In the genomic region with DNA sequence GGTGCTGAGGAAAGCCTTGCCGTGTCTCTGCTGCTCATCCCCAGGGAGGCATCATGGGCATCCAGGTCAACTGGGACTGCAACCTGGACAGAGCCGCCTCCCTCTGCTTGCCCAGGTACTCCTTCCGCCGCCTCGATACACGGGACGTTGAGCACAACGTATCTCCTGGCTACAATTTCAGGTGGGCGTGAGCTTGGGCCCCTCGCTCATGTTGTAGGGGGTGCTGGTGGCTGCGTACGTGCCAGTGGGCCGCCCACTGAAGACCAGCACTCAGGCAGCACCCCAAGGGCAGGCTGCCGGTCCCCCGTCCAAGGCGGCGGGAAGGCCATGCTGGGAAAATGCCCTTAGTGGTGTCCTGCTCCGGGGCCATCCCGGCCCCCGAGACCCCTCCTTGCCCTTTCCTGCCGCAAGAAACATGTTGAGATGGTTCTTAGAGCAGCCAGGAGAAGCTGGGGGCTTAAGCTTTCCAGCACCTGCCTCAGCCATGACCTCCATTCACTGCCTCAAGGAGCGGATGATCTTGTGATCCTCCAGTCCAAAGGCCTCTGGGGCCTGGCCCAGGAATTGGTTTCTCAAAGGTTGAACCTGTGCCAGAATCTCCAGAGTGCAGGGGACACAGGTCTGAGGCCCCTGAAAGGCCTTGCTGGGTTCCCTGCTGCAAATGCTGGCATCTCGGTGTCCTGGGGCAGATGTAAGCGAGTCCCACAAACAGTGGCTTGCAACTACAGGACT, we compare ENCODE assay signal across 23 cellular contexts. TPM values are rescaled to one million over a fixed set of nuclear protein-coding genes. Genes with fewer than 3 reads are reported as not detected.
A peak's percentile ranks its signal among the peaks of the same experiment; 100 is the strongest.
DNase-seq lines count a peak whose midpoint lies in the region; ATAC-seq, FAIRE-seq and TF ChIP-seq lines count a peak whose summit lies in the region.
"Had no signal": no experiment of that assay in that cellular context is flagged by ENCODE, and none has a peak within 500 bp of the region (broad histone marks: within the 10 kb centered on the region; RNA-seq: fewer than 3 reads in every experiment).

No MANE protein-coding gene starts in this region.

- CTCF ChIA-PET in HepG2 (lab: Yijun Ruan, JAX; ENCODE audit: low intra/inter-chr PET ratio, low total read pairs), result no interaction called here

- no peak for ATAC-seq in activated naive CD8-positive, alpha-beta T cell treated with anti-CD3 and anti-CD28 coated beads, Interleukin-2, amount 10 ng/mL, durations not matched to agents 7 days and 5 days (ENCODE audit: low read depth)
- no peak for ATAC-seq in activated naive CD8-positive, alpha-beta T cell treated with anti-CD3 and anti-CD28 coated beads, Interleukin-2, amount 50 U/mL, for 24 hours
- ATAC-seq in T-helper 17 cell, result no peak
- ATAC-seq in HepG2, result no peak
- ATAC-seq: gastrocnemius medialis; naive thymus-derived CD4-positive, alpha-beta T cell had no signal

- H3K4me3 Mint-ChIP-seq in activated naive CD8-positive, alpha-beta T cell treated with anti-CD3 and anti-CD28 coated beads, Interleukin-2, amount 10 ng/mL, durations not matched to agents 7 days and 5 days, result no peak overlapping the region
- no peak overlapping the region for H3K4me3 Mint-ChIP-seq in activated naive CD8-positive, alpha-beta T cell treated with anti-CD3 and anti-CD28 coated beads, Interleukin-2, amount 50 U/mL, for 24 hours
- no peak overlapping the region for H3K4me3 Mint-ChIP-seq in T-helper 17 cell
- H3K4me3 Mint-ChIP-seq: activated naive CD8-positive, alpha-beta T cell treated with anti-CD3 and anti-CD28 coated beads for 36 hours; mesothelial cell of epicardium had no signal

- H3K36me3 Mint-ChIP-seq in activated naive CD8-positive, alpha-beta T cell treated with anti-CD3 and anti-CD28 coated beads, Interleukin-2, amount 10 ng/mL, durations not matched to agents 7 days and 5 days, result peaks cover 26% of the 10 kb centered on the region
- peaks cover 7% of the 10 kb centered on the region for H3K36me3 Mint-ChIP-seq in activated naive CD8-positive, alpha-beta T cell treated with anti-CD3 and anti-CD28 coated beads, Interleukin-2, amount 50 U/mL, for 24 hours (ENCODE audit: low read depth)
- H3K36me3 Mint-ChIP-seq in T-helper 17 cell (ENCODE audit: low read depth), result peaks cover 2% of the 10 kb centered on the region

- H3K79me2 ChIP-seq in HepG2 (ENCODE audit: insufficient read depth, low read length), result no peaks in the 10 kb centered on the region

- POLR2A ChIA-PET in activated naive CD8-positive, alpha-beta T cell treated with anti-CD3 and anti-CD28 coated beads, Interleukin-2, amount 10 ng/mL, durations not matched to agents 7 days and 5 days (lab: Charles Lee), result interaction anchor here (1.4 kb wide), 1 partner anchor 10 kb away, joined by 5 read pairs; no protein-coding TSS in a partner anchor
- POLR2A ChIA-PET in HepG2 (lab: Yijun Ruan, JAX), result no interaction called here

- H3K4me1 ChIP-seq in HepG2 (ENCODE audit: insufficient read depth, low read length), result peaks cover 31% of the 10 kb centered on the region
- H3K4me1 ChIP-seq: gastrocnemius medialis had no signal

- WGBS in HepG2 (ENCODE audit: low lambda C conversion rate), result 94% methylated on average over 11 of the region's 24 CpGs

- H3K9ac ChIP-seq in HepG2 (ENCODE audit: insufficient read depth, low read depth, low read length), result no peak overlapping the region

- H3K4me1 Mint-ChIP-seq in activated naive CD8-positive, alpha-beta T cell treated with anti-CD3 and anti-CD28 coated beads, Interleukin-2, amount 10 ng/mL, durations not matched to agents 7 days and 5 days, result peaks cover 32% of the 10 kb centered on the region
- H3K4me1 Mint-ChIP-seq in activated naive CD8-positive, alpha-beta T cell treated with anti-CD3 and anti-CD28 coated beads, Interleukin-2, amount 50 U/mL, for 24 hours, result peaks cover 11% of the 10 kb centered on the region
- H3K4me1 Mint-ChIP-seq in T-helper 17 cell, result peaks cover 16% of the 10 kb centered on the region

- no peaks in the 10 kb centered on the region for H3K27me3 Mint-ChIP-seq in activated naive CD8-positive, alpha-beta T cell treated with anti-CD3 and anti-CD28 coated beads, Interleukin-2, amount 10 ng/mL, durations not matched to agents 7 days and 5 days
- H3K27me3 Mint-ChIP-seq in activated naive CD8-positive, alpha-beta T cell treated with anti-CD3 and anti-CD28 coated beads, Interleukin-2, amount 50 U/mL, for 24 hours, result no peaks in the 10 kb centered on the region
- H3K27me3 Mint-ChIP-seq in T-helper 17 cell, result no peaks in the 10 kb centered on the region
- H3K27me3 Mint-ChIP-seq: activated naive CD8-positive, alpha-beta T cell treated with anti-CD3 and anti-CD28 coated beads for 36 hours; naive thymus-derived CD4-positive, alpha-beta T cell had no signal

- no peak for FAIRE-seq in HepG2 (lab: Jason Lieb, UNC)
- FAIRE-seq: endometrium had no signal

- H3K27me3 ChIP-seq in HepG2 (ENCODE audit: control insufficient read depth in 1 of 2, insufficient read depth in 2 of 2, low read length in 2 of 2), result no peaks in the 10 kb centered on the region
- H3K27me3 ChIP-seq: gastrocnemius medialis, stomach, thyroid gland had no signal

- no TSS peak for BruUV-seq in HepG2 (replicated peaks; lab: Mats Ljungman, UMichigan)

- no peak overlapping the region for H3K4me3 ChIP-seq in HepG2 (replicated peaks in 1 of 3; ENCODE audit: insufficient read depth in 1 of 3, low read depth in 2 of 3, low read length in 3 of 3)
- H3K4me3 ChIP-seq: gastrocnemius medialis, stomach, thyroid gland had no signal

- TF ChIP-seq POLR2A in HepG2 (IDR thresholded peaks at IDR 0.05; ENCODE audit: insufficient read depth in 1 of 2, low read depth in 2 of 2, low read length in 2 of 2), result no peak

- TF ChIP-seq EP300 in HepG2 (IDR thresholded peaks at IDR 0.05; ENCODE audit: low read depth in 2 of 2, low read length in 2 of 2) (no peak), HepG2 (CRISPR knock-in tag; IDR thresholded peaks at IDR 0.05; ENCODE audit: borderline replicate concordance) (no peak)

- no peaks in the 10 kb centered on the region for H3K9me3 ChIP-seq in T-helper 17 cell (ENCODE audit: control insufficient read depth, low read length, poor library complexity, severe bottlenecking)
- no peaks in the 10 kb centered on the region for H3K9me3 ChIP-seq in HepG2 (ENCODE audit: low read length)
- H3K9me3 ChIP-seq: Caco-2, gastrocnemius medialis, stomach, thyroid gland had no signal

- H3K4me2 ChIP-seq in HepG2 (ENCODE audit: low read depth, low read length), result no peak overlapping the region

- TF ChIP-seq RAD21 in HepG2 (CRISPR knock-in tag; IDR thresholded peaks at IDR 0.05), result no peak

- H3K9me3 Mint-ChIP-seq in activated naive CD8-positive, alpha-beta T cell treated with anti-CD3 and anti-CD28 coated beads, Interleukin-2, amount 10 ng/mL, durations not matched to agents 7 days and 5 days, result no peaks in the 10 kb centered on the region
- H3K9me3 Mint-ChIP-seq in activated naive CD8-positive, alpha-beta T cell treated with anti-CD3 and anti-CD28 coated beads, Interleukin-2, amount 50 U/mL, for 24 hours, result no peaks in the 10 kb centered on the region
- H3K9me3 Mint-ChIP-seq: activated naive CD8-positive, alpha-beta T cell treated with anti-CD3 and anti-CD28 coated beads for 36 hours; mesothelial cell of epicardium had no signal

- DNase-seq in activated naive CD8-positive, alpha-beta T cell treated with anti-CD3 and anti-CD28 coated beads, Interleukin-2, amount 10 ng/mL, durations not matched to agents 7 days and 5 days, result no peak
- no peak for DNase-seq in activated naive CD8-positive, alpha-beta T cell treated with anti-CD3 and anti-CD28 coated beads, Interleukin-2, amount 50 U/mL, for 24 hours
- DNase-seq in T-helper 17 cell (no peak), HepG2 (ENCODE audit: low spot score) (no peak), DMS79 treated with DMSO at 0.1 percent for 48 hours (lab: John Stamatoyannopoulos, UW) (no peak), GM19238 (ENCODE audit: insufficient read length, low spot score) (no peak), A172 (ENCODE audit: low spot score) (no peak)
- DNase-seq: activated CD4-positive, alpha-beta T cell treated with anti-CD3 and anti-CD28 coated beads, Interleukin-2, amount 50 U/mL, for 1 hour; activated naive CD8-positive, alpha-beta T cell treated with anti-CD3 and anti-CD28 coated beads for 36 hours; Caco-2; gastrocnemius medialis; GDM1; naive thymus-derived CD4-positive, alpha-beta T cell; NCI-H187; NCI-H2171; NCI-H510A; occipital lobe; stimulated activated CD8-positive, alpha-beta memory T cell treated with anti-CD3 and anti-CD28 coated beads, Interleukin-4, amount 100 ng/mL, for 48 hours; stomach; thyroid gland; WERI-Rb-1 had no signal

- TF ChIP-seq CTCF in HepG2 (CRISPR knock-in tag; IDR thresholded peaks at IDR 0.05), result no peak

- intact Hi-C loops in HepG2 (cut with micrococcal nuclease; ENCODE audit: unreplicated experiment), result no loop called here

- in situ Hi-C loops in HepG2 (cut with HindIII; ENCODE audit: extremely low pct_ligation_motif_present, low pct_unique_long_range_greater_than_20kb), result no loop called here

- no peak overlapping the region for H3K27ac ChIP-seq in HepG2 (ENCODE audit: extremely low read length, insufficient read depth, low read length)
- H3K27ac ChIP-seq: gastrocnemius medialis, thyroid gland, WERI-Rb-1 had no signal

- H3K27ac Mint-ChIP-seq in activated naive CD8-positive, alpha-beta T cell treated with anti-CD3 and anti-CD28 coated beads, Interleukin-2, amount 10 ng/mL, durations not matched to agents 7 days and 5 days, result peak overlapping the region; percentile 71
- H3K27ac Mint-ChIP-seq in activated naive CD8-positive, alpha-beta T cell treated with anti-CD3 and anti-CD28 coated beads, Interleukin-2, amount 50 U/mL, for 24 hours, result no peak overlapping the region
- H3K27ac Mint-ChIP-seq in T-helper 17 cell, result peak overlapping the region; percentile 62
- H3K27ac Mint-ChIP-seq: activated naive CD8-positive, alpha-beta T cell treated with anti-CD3 and anti-CD28 coated beads for 36 hours; mesothelial cell of epicardium had no signal

- H3K36me3 ChIP-seq in HepG2 (replicated peaks in 1 of 2; ENCODE audit: control insufficient read depth in 1 of 2, insufficient read depth in 2 of 2, low read length in 2 of 2), result no peaks in the 10 kb centered on the region; a peak in 1 of 5 replicates
- H3K36me3 ChIP-seq: gastrocnemius medialis, WERI-Rb-1 had no signal

- no peak overlapping the region for H2AFZ ChIP-seq in HepG2 (ENCODE audit: low read length)

- no peaks in the 10 kb centered on the region for H4K20me1 ChIP-seq in HepG2 (ENCODE audit: insufficient read depth, low read length)

RNA-seq across cellular contexts. Expression of a gene that starts 19.2 kb away (rescaled TPM):
- total RNA-seq in activated naive CD8-positive, alpha-beta T cell treated with anti-CD3 and anti-CD28 coated beads, Interleukin-2, amount 10 ng/mL, durations not matched to agents 7 days and 5 days, result 10 to 100 TPM; 50.7 to 52.9 TPM
- total RNA-seq in T-helper 17 cell (10 to 100 TPM; 42.8 to 53.5 TPM), HepG2 (2016; rRNA removed; fragmentation: Illumina TruSeq; extraction: Trizol) (9.5 and 13.8 TPM in 2 replicates)
- 10.0 and 12.3 TPM in 2 replicates for total RNA-seq in HepG2 (2016; cell fraction: cytosol; rRNA removed; fragmentation: Illumina TruSeq; extraction: Trizol; ENCODE audit: low read depth)
- total RNA-seq in HepG2 (2016; cell fraction: insoluble cytoplasmic fraction; rRNA removed; fragmentation: Illumina TruSeq; extraction: Trizol), result 8.9 and 14.2 TPM in 2 replicates
- 9.6 and 14.1 TPM in 2 replicates for total RNA-seq in HepG2 (2016; cell fraction: membrane; rRNA removed; fragmentation: Illumina TruSeq; extraction: Trizol)
- total RNA-seq in HepG2 (2016; cell fraction: nucleus; rRNA removed; fragmentation: Illumina TruSeq; extraction: Trizol), result 15.1 and 21.0 TPM in 2 replicates
- 30.8 and 40.8 TPM in 2 replicates for polyA plus RNA-seq in HepG2 (2011; rRNA removed)
- polyA plus RNA-seq in HepG2 (2011; cell fraction: cytosol; rRNA removed), result 48.0 and 49.3 TPM in 2 replicates
- 46.2 and 52.0 TPM in 2 replicates for polyA plus RNA-seq in HepG2 (2011; cell fraction: nucleus; rRNA removed)
- polyA plus RNA-seq in HepG2 (2012), result 14.9 and 23.1 TPM in 2 replicates
- 11.3 and 12.5 TPM in 2 replicates for polyA plus RNA-seq in HepG2 (2016; cell fraction: cytosol; fragmentation: Illumina TruSeq; extraction: Trizol; ENCODE audit: low read depth)
- polyA plus RNA-seq in HepG2 (2016; cell fraction: insoluble cytoplasmic fraction; fragmentation: Illumina TruSeq; extraction: Trizol; ENCODE audit: low read depth), result 9.2 and 9.3 TPM in 2 replicates
- 10.7 and 12.6 TPM in 2 replicates for polyA plus RNA-seq in HepG2 (2016; cell fraction: membrane; fragmentation: Illumina TruSeq; extraction: Trizol; ENCODE audit: low read depth)
- 24.7 and 29.5 TPM in 2 replicates for polyA plus RNA-seq in HepG2 (2016; cell fraction: nucleus; fragmentation: Illumina TruSeq; extraction: Trizol; ENCODE audit: insufficient read depth, low read depth)
- 7.1 and 38.6 TPM in 2 replicates for polyA minus RNA-seq in HepG2 (2011; rRNA and poly(A)+ RNA removed; ENCODE audit: low replicate concordance)
- polyA minus RNA-seq in HepG2 (2011; cell fraction: cytosol; rRNA and poly(A)+ RNA removed), result 14.3 and 14.6 TPM in 2 replicates
- polyA minus RNA-seq in HepG2 (2011; cell fraction: nucleus; rRNA and poly(A)+ RNA removed), result 19.2 and 26.5 TPM in 2 replicates
- 16.2 and 23.7 TPM in 2 replicates for total RNA-seq in A172 (2014; rRNA removed; shearing (Covaris generic))
